In the genomic region with DNA sequence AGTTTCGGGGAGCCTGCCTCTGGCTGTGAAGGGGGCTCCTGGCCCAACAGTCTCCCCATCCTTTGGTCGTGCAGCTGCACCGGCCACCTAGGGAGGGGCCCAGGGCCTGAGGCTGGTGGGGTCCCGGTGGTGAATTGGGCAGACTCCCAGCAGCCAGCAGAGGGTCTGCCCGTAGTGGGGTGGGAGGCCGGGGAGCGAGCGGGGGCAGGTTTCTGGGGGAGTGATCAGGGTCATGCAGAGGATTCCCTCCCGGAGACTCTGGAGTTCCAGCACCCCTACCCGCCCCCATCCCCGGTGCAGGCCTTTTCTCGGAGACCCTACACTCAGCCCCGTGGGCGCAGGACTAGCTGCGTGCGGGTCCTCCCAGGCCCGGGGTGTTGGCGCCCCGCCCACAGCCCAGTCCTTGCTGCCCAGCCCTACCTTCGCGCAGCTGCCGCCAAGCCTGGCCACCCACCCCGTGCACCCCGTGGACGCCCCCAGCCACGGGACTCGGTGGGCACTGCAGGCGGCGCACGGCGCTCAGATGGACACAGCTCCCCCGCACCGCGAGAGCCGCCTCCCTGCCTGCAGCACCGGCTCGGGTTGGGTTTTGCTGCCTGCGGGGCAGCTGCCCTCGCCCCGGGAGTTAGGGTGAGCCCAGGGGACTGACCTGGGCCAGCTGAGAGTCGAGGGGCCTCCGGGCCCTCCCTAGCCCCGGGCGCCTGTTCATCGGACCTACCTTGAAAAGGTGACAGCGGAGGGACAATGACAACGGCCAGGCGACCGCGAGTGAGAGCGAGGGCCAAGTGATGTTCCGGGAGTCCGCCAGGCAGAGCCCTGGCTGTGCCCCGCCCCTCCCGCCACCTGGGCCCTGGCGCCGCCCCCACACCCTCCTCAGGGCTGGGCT, we compare ENCODE assay signal across 1 cellular context.
TF ChIP-seq lines count a peak whose summit lies in the region.

A gene with protein sequence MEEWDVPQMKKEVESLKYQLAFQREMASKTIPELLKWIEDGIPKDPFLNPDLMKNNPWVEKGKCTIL (minus strand): TSS at position 787 of the 886 bp plus-strand sequence. CDS start 1,657 bp downstream, outside the sequence.

TF ChIP-seq in HepG2, 621 proteins besides CTCF, POLR2A, EP300 and RAD21:
- TF ChIP-seq AGO2 (optimal IDR thresholded peaks at IDR 0.05; ENCODE audit: low read depth, low read length): peak; percentile 68
- no peak for TF ChIP-seq ZNF577 (CRISPR knock-in tag; IDR thresholded peaks at IDR 0.05; ENCODE audit: borderline replicate concordance, low read depth)
- no peak for TF ChIP-seq CAMTA2 (CRISPR knock-in tag; IDR thresholded peaks at IDR 0.05; ENCODE audit: borderline replicate concordance)
- TF ChIP-seq HES4 (CRISPR knock-in tag; IDR thresholded peaks at IDR 0.05; ENCODE audit: borderline replicate concordance): no peak
- TF ChIP-seq SMAD1 (CRISPR knock-in tag; IDR thresholded peaks at IDR 0.05; ENCODE audit: borderline replicate concordance, low read depth): no peak
- no peak for TF ChIP-seq RAD51 (IDR thresholded peaks at IDR 0.05; ENCODE audit: borderline replicate concordance)
- no peak for TF ChIP-seq ZNF235 (CRISPR knock-in tag; IDR thresholded peaks at IDR 0.05; ENCODE audit: borderline replicate concordance)
- no peak for TF ChIP-seq ZNF343 (CRISPR knock-in tag; IDR thresholded peaks at IDR 0.05)
- no peak for TF ChIP-seq AKAP8 (CRISPR knock-in tag; IDR thresholded peaks at IDR 0.05)
- no peak for TF ChIP-seq ZNF10 (CRISPR knock-in tag; IDR thresholded peaks at IDR 0.05; ENCODE audit: borderline replicate concordance, low read depth)
- 0 out of 2 replicates have a peak, but pooled peaks have one; percentile 26 for TF ChIP-seq EZH2 (conservative IDR thresholded peaks at IDR 0.05; ENCODE audit: low read depth, low read length)
